In genomic region chr7:52831321-52831720, GRCh38 we compare ENCODE assay signal across 14 cellular contexts.
DNase-seq lines count a peak whose midpoint lies in the region; ATAC-seq and TF ChIP-seq lines count a peak whose summit lies in the region.
"Had no signal": no experiment of that assay in that cellular context is flagged by ENCODE, and none has a peak within 500 bp of the region (broad histone marks: within the 10 kb centered on the region; RNA-seq: fewer than 3 reads in every experiment).

No MANE protein-coding gene starts in this region.

- TF ChIP-seq CTCF in astrocyte of the spinal cord (IDR thresholded peaks at IDR 0.05; ENCODE audit: low read depth, low read length) = no peak
- TF ChIP-seq CTCF in neural cell (IDR thresholded peaks at IDR 0.05; ENCODE audit: poor library complexity, severe bottlenecking) = no peak
- TF ChIP-seq CTCF in upper lobe of right lung (IDR thresholded peaks at IDR 0.05) = no peak
- TF ChIP-seq CTCF in MM.1S (IDR thresholded peaks at IDR 0.05; ENCODE audit: low read length) = no peak

- H3K27me3 ChIP-seq in neural cell (ENCODE audit: insufficient read depth, low read depth, low read length) = no peaks in the 10 kb centered on the region
- H3K27me3 ChIP-seq in Karpas-422 (ENCODE audit: low read length) = no peaks in the 10 kb centered on the region
- no peaks in the 10 kb centered on the region for H3K27me3 ChIP-seq in upper lobe of right lung
- no peaks in the 10 kb centered on the region for H3K27me3 ChIP-seq in MM.1S (replicated peaks; ENCODE audit: insufficient read depth, low read length)
- H3K27me3 ChIP-seq: BLaER1, MG63 had no signal

- peaks cover 3% of the 10 kb centered on the region for H3F3A ChIP-seq in neural cell (ENCODE audit: insufficient read depth, low read length, poor library complexity, severe bottlenecking)
- no peaks in the 10 kb centered on the region for H3F3A ChIP-seq in MM.1S (ENCODE audit: insufficient read depth, low read length)

- H4K20me1 ChIP-seq in neural cell (ENCODE audit: insufficient read depth) (no peaks in the 10 kb centered on the region), Karpas-422 (ENCODE audit: insufficient read depth, low read depth, low read length) (no peaks in the 10 kb centered on the region), MM.1S (ENCODE audit: insufficient read depth, low read length) (no peaks in the 10 kb centered on the region)
- H4K20me1 ChIP-seq: BLaER1 had no signal

- H3K9ac ChIP-seq in neural cell (ENCODE audit: low read length) (no peak overlapping the region), Karpas-422 (ENCODE audit: low read length) (no peak overlapping the region), MM.1S (ENCODE audit: low read length) (no peak overlapping the region)
- H3K9ac ChIP-seq: BLaER1 had no signal

- in situ Hi-C loops in astrocyte of the spinal cord (cut with HindIII; ENCODE audit: low sequenced_read_pairs) = no loop called here

- H3K4me3 ChIP-seq in astrocyte of the spinal cord (ENCODE audit: low read depth, low read length) (peak overlapping the region; percentile 10), neural cell (ENCODE audit: low read length) (no peak overlapping the region), Karpas-422 (ENCODE audit: low read length) (no peak overlapping the region), upper lobe of right lung (no peak overlapping the region), MM.1S (ENCODE audit: low read length) (no peak overlapping the region)
- H3K4me3 ChIP-seq: BLaER1, MG63, PC-9 had no signal

- peak; percentile 69 for TF ChIP-seq EP300 in neural cell (conservative IDR thresholded peaks at IDR 0.05; ENCODE audit: poor library complexity, severe bottlenecking)

- no peak for TF ChIP-seq RAD21 in neural cell (conservative IDR thresholded peaks at IDR 0.05)

- H3K79me2 ChIP-seq in neural cell (replicated peaks; ENCODE audit: insufficient read depth, low read length) = no peaks in the 10 kb centered on the region
- H3K79me2 ChIP-seq in Karpas-422 (ENCODE audit: low read length) = no peaks in the 10 kb centered on the region
- no peaks in the 10 kb centered on the region for H3K79me2 ChIP-seq in MM.1S (ENCODE audit: low read length)

- ATAC-seq in upper lobe of right lung = no peak
- no peak for ATAC-seq in HG03521 (IDR thresholded peaks at IDR 0.05; ENCODE audit: unreplicated experiment)
- ATAC-seq: CD8-positive, alpha-beta T cell had no signal

- no peaks in the 10 kb centered on the region for H3K36me3 ChIP-seq in neural cell (ENCODE audit: insufficient read depth, low read length)
- no peaks in the 10 kb centered on the region for H3K36me3 ChIP-seq in Karpas-422 (ENCODE audit: insufficient read depth, low read length)
- no peaks in the 10 kb centered on the region for H3K36me3 ChIP-seq in upper lobe of right lung
- H3K36me3 ChIP-seq in MM.1S (replicated peaks; ENCODE audit: insufficient read depth, low read length) = no peaks in the 10 kb centered on the region
- H3K36me3 ChIP-seq: BLaER1, MG63 had no signal

- H3K4me2 ChIP-seq in neural cell (ENCODE audit: low read length) (no peak overlapping the region), Karpas-422 (ENCODE audit: low read depth, low read length, poor library complexity, severe bottlenecking) (no peak overlapping the region), MM.1S (ENCODE audit: low read depth, low read length) (no peak overlapping the region)
- H3K4me2 ChIP-seq: BLaER1, PC-9 had no signal

- peak; percentile 82 for DNase-seq in DMS79 (lab: John Stamatoyannopoulos, UW)
- peak; percentile 43 for DNase-seq in NCI-H345 (lab: John Stamatoyannopoulos, UW)
- peak; percentile 69 for DNase-seq in astrocyte of the spinal cord (ENCODE audit: low read depth, low spot score)
- DNase-seq in Karpas-422 = no peak
- no peak for DNase-seq in upper lobe of right lung
- no peak for DNase-seq in MM.1S
- DNase-seq: CD8-positive, alpha-beta T cell; MG63; NCI-H1092 treated with DMSO at 0.1 percent for 48 hours; NCI-H2081; PC-9 had no signal

- no peaks in the 10 kb centered on the region for H3K9me2 ChIP-seq in neural cell (ENCODE audit: insufficient read depth, low read length)
- H3K9me2 ChIP-seq in Karpas-422 (replicated peaks; ENCODE audit: insufficient read depth, low read length) = no peaks in the 10 kb centered on the region
- no peaks in the 10 kb centered on the region for H3K9me2 ChIP-seq in MM.1S (replicated peaks; ENCODE audit: insufficient read depth, low read length)

- H3K27ac ChIP-seq in neural cell (ENCODE audit: low read length) = peak overlapping the region; percentile 46
- no peak overlapping the region for H3K27ac ChIP-seq in Karpas-422 (ENCODE audit: low read length)
- no peak overlapping the region for H3K27ac ChIP-seq in upper lobe of right lung
- H3K27ac ChIP-seq in MM.1S (ENCODE audit: low read length) = no peak overlapping the region
- H3K27ac ChIP-seq: BLaER1, PC-9 had no signal

- intact Hi-C loops in upper lobe of right lung (cut with DNase I) = no loop called here

- H3K4me1 ChIP-seq in Karpas-422 (ENCODE audit: low read length) (no peaks in the 10 kb centered on the region), upper lobe of right lung (no peaks in the 10 kb centered on the region), MM.1S (ENCODE audit: low read length) (no peaks in the 10 kb centered on the region)
- H3K4me1 ChIP-seq: BLaER1 had no signal

- H2AFZ ChIP-seq in neural cell (ENCODE audit: low read depth, low read length) (no peak overlapping the region), Karpas-422 (ENCODE audit: low read length) (no peak overlapping the region), MM.1S (ENCODE audit: low read length) (no peak overlapping the region)
- H2AFZ ChIP-seq: PC-9 had no signal

- H3K9me3 ChIP-seq in neural cell (ENCODE audit: low read length) (no peaks in the 10 kb centered on the region), Karpas-422 (ENCODE audit: low read length) (peaks cover 35% of the 10 kb centered on the region), upper lobe of right lung (no peaks in the 10 kb centered on the region), MM.1S (replicated peaks; ENCODE audit: insufficient read depth, low read length) (no peaks in the 10 kb centered on the region)
- H3K9me3 ChIP-seq: BLaER1, MG63 had no signal

TF ChIP-seq in neural cell, 6 proteins besides CTCF, POLR2A, EP300 and RAD21:
- peak; percentile 22 for TF ChIP-seq POLR2AphosphoS5 (IDR thresholded peaks at IDR 0.05)
- no peak for TF ChIP-seq SMC3 (conservative IDR thresholded peaks at IDR 0.05; ENCODE audit: poor library complexity)

Comparison
In these comparisons a context has a peak if more than half of its experiments do, and no peak if none do; other contexts are left out.
1. DNase-seq: peak in DMS79 (single experiment), NCI-H345 (single experiment) and astrocyte of the spinal cord (single experiment); none in Karpas-422 (single experiment), upper lobe of right lung (single experiment) and MM.1S (single experiment).